Comparison of ENCODE assay signal across 13 cellular contexts in genomic region chr11:126968915-126969314, GRCh38. TPM values are rescaled to one million over a fixed set of nuclear protein-coding genes. Genes with fewer than 3 reads are reported as not detected.
A peak's percentile ranks its signal among the peaks of the same experiment; 100 is the strongest.
DNase-seq lines count a peak whose midpoint lies in the region; ATAC-seq and TF ChIP-seq lines count a peak whose summit lies in the region.
"Had no signal": no experiment of that assay in that cellular context is flagged by ENCODE, and none has a peak within 500 bp of the region (broad histone marks: within the 10 kb centered on the region; RNA-seq: fewer than 3 reads in every experiment).

No MANE protein-coding gene starts in this region.

- H3K4me3 ChIP-seq in mammary epithelial cell (replicated peaks in 1 of 3; ENCODE audit: insufficient read depth in 1 of 3, low read depth in 2 of 3, low read length in 3 of 3) (no peak overlapping the region), breast epithelium (no peak overlapping the region), NB4 (ENCODE audit: low read depth, low read length) (no peak overlapping the region)
- H3K4me3 ChIP-seq: left ventricle myocardium inferior, vagina had no signal

- no peaks in the 10 kb centered on the region for H3K27me3 ChIP-seq in mammary epithelial cell (ENCODE audit: insufficient read depth, low read length)
- H3K27me3 ChIP-seq in breast epithelium = no peaks in the 10 kb centered on the region
- H3K27me3 ChIP-seq in foreskin keratinocyte = no peaks in the 10 kb centered on the region
- H3K27me3 ChIP-seq: vagina had no signal

- in situ Hi-C loops in mammary epithelial cell (cut with MboI; ENCODE audit: low sequenced_read_pairs in 2 of 2) = no loop called here

- H3K4me2 ChIP-seq in mammary epithelial cell (ENCODE audit: insufficient read depth, low read depth, low read length) = no peak overlapping the region

- CTCF ChIA-PET in mammary epithelial cell (lab: Charles Lee; ENCODE audit: low non-redundant PET) = no interaction called here

- dilution Hi-C loops in mammary epithelial cell (cut with HindIII; ENCODE audit: low sequenced_read_pairs) = no loop called here

- no peak for TF ChIP-seq CTCF in mammary epithelial cell (conservative IDR thresholded peaks at IDR 0.05 in 1 of 2, IDR thresholded peaks at IDR 0.05 in 1 of 2; ENCODE audit: extremely low read depth in 1 of 2, insufficient read depth in 1 of 2, low read depth in 1 of 2, low read length in 2 of 2)
- no peak for TF ChIP-seq CTCF in breast epithelium (IDR thresholded peaks at IDR 0.05)
- TF ChIP-seq CTCF in NB4 (IDR thresholded peaks at IDR 0.05; ENCODE audit: low read depth, low read length) = no peak
- no peak for TF ChIP-seq CTCF in foreskin keratinocyte (conservative IDR thresholded peaks at IDR 0.05)
- no peak for TF ChIP-seq CTCF in type B pancreatic cell (conservative IDR thresholded peaks at IDR 0.05)

- intact Hi-C loops in mammary epithelial cell (cut with micrococcal nuclease) (no loop called here), breast epithelium (cut with DNase I; ENCODE audit: low total_unique reads) (no loop called here)

- H3K4me3 Mint-ChIP-seq in type B pancreatic cell = no peak overlapping the region

- H2AFZ ChIP-seq in mammary epithelial cell (ENCODE audit: low read depth, low read length) = peak overlapping the region; percentile 50

- DNase-seq in mammary epithelial cell = no peak
- no peak for DNase-seq in breast epithelium (ENCODE audit: low spot score in 2 of 2)
- peak; percentile 13 for DNase-seq in NB4 (ENCODE audit: low read depth)
- no peak for DNase-seq in foreskin keratinocyte
- no peak for DNase-seq in type B pancreatic cell (ENCODE audit: extremely low spot score, unreplicated experiment)
- DNase-seq: DND-41, left ventricle myocardium inferior, T-helper 9 cell had no signal

- peaks cover 8% of the 10 kb centered on the region for H3K4me1 Mint-ChIP-seq in type B pancreatic cell (ENCODE audit: unreplicated experiment)

- H3K9me3 ChIP-seq in mammary epithelial cell (replicated peaks; ENCODE audit: insufficient read depth, low read length) (no peaks in the 10 kb centered on the region), breast epithelium (no peaks in the 10 kb centered on the region)
- H3K9me3 ChIP-seq: vagina had no signal

- H3K36me3 ChIP-seq in mammary epithelial cell (ENCODE audit: insufficient read depth, low read length) (no peaks in the 10 kb centered on the region), breast epithelium (no peaks in the 10 kb centered on the region)
- H3K36me3 ChIP-seq: left ventricle myocardium inferior, vagina had no signal

- no peaks in the 10 kb centered on the region for H3K36me3 Mint-ChIP-seq in type B pancreatic cell

- peaks cover 15% of the 10 kb centered on the region for H3K4me1 ChIP-seq in mammary epithelial cell (ENCODE audit: insufficient read depth, low read length)
- no peaks in the 10 kb centered on the region for H3K4me1 ChIP-seq in breast epithelium
- H3K4me1 ChIP-seq in foreskin keratinocyte = peaks cover 3% of the 10 kb centered on the region
- H3K4me1 ChIP-seq: left ventricle myocardium inferior, vagina had no signal

- no peak overlapping the region for H3K9ac ChIP-seq in mammary epithelial cell (ENCODE audit: insufficient read depth, low read length)

- peak overlapping the region; percentile 59 for H3K27ac Mint-ChIP-seq in type B pancreatic cell

- H3K79me2 ChIP-seq in mammary epithelial cell (ENCODE audit: insufficient read depth, low read length) = no peaks in the 10 kb centered on the region

- no peaks in the 10 kb centered on the region for H3K9me3 Mint-ChIP-seq in type B pancreatic cell

- whole genome bisulfite sequencing in mammary epithelial cell (ENCODE audit: low coverage, missing lambda C conversion rate) = 77% methylated on average over 14 of the region's 14 CpGs

- ATAC-seq in foreskin keratinocyte = peak; percentile 70
- no peak for ATAC-seq in SK-N-SH treated with all-trans-retinoic acid at 6 μM for 48 hours
- ATAC-seq in HG02981 (IDR thresholded peaks at IDR 0.05; ENCODE audit: unreplicated experiment) = no peak
- no peak for ATAC-seq in GM21381 (IDR thresholded peaks at IDR 0.05; ENCODE audit: unreplicated experiment)
- ATAC-seq: Panc1 had no signal

- no peak for TF ChIP-seq POLR2A in breast epithelium (IDR thresholded peaks at IDR 0.05)
- no peak for TF ChIP-seq POLR2A in NB4 (IDR thresholded peaks at IDR 0.05; ENCODE audit: extremely low read depth, insufficient read length)

- H3K27ac ChIP-seq in mammary epithelial cell (ENCODE audit: insufficient read depth, low read depth, low read length) (peak overlapping the region; percentile 58), breast epithelium (no peak overlapping the region), foreskin keratinocyte (no peak overlapping the region)
- H3K27ac ChIP-seq: left ventricle myocardium inferior, vagina had no signal

- BruUV-seq in mammary epithelial cell (replicated peaks; lab: Mats Ljungman, UMichigan) = no TSS peak

- H3K27me3 Mint-ChIP-seq in type B pancreatic cell = peaks cover 33% of the 10 kb centered on the region

- H4K20me1 ChIP-seq in mammary epithelial cell (ENCODE audit: insufficient read depth, low read length) = no peaks in the 10 kb centered on the region

TF ChIP-seq in SK-N-SH treated with all-trans-retinoic acid at 6 μM for 48 hours, 23 proteins besides CTCF, POLR2A, EP300 and RAD21:
- TF ChIP-seq, protein P1, sequence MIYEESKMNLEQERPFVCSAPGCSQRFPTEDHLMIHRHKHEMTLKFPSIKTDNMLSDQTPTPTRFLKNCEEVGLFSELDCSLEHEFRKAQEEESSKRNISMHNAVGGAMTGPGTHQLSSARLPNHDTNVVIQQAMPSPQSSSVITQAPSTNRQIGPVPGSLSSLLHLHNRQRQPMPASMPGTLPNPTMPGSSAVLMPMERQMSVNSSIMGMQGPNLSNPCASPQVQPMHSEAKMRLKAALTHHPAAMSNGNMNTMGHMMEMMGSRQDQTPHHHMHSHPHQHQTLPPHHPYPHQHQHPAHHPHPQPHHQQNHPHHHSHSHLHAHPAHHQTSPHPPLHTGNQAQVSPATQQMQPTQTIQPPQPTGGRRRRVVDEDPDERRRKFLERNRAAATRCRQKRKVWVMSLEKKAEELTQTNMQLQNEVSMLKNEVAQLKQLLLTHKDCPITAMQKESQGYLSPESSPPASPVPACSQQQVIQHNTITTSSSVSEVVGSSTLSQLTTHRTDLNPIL (CRISPR knock-in tag; IDR thresholded peaks at IDR 0.05; ENCODE audit: low read depth) = no peak
- TF ChIP-seq GLIS3 (CRISPR knock-in tag; IDR thresholded peaks at IDR 0.05) (no peak), CSDC2 (CRISPR knock-in tag; IDR thresholded peaks at IDR 0.05) (no peak), ZC3H10 (CRISPR knock-in tag; IDR thresholded peaks at IDR 0.05) (no peak), TSHZ2 (CRISPR knock-in tag; IDR thresholded peaks at IDR 0.05) (no peak), TOX (CRISPR knock-in tag; IDR thresholded peaks at IDR 0.05; ENCODE audit: borderline replicate concordance) (no peak), BACH2 (CRISPR knock-in tag; IDR thresholded peaks at IDR 0.05; ENCODE audit: borderline replicate concordance) (no peak), RARB (CRISPR knock-in tag; IDR thresholded peaks at IDR 0.05) (no peak), SNAI2 (CRISPR knock-in tag; IDR thresholded peaks at IDR 0.05) (no peak), PATZ1 (CRISPR knock-in tag; IDR thresholded peaks at IDR 0.05; ENCODE audit: borderline replicate concordance) (no peak), ZNF565 (CRISPR knock-in tag; conservative IDR thresholded peaks at IDR 0.05; ENCODE audit: low read depth) (no peak), ARNTL (CRISPR knock-in tag; IDR thresholded peaks at IDR 0.05; ENCODE audit: borderline replicate concordance, low read depth) (no peak), ZFP3 (CRISPR knock-in tag; IDR thresholded peaks at IDR 0.05) (no peak)

RNA-seq across cellular contexts. Expression of gene KIRREL3, which starts 31.7 kb away (rescaled TPM):
- under 1 TPM in 1 of 2 donors, not detected in 1; under 0.01 TPM for total RNA-seq in mammary epithelial cell
- 0.31 TPM for polyA plus RNA-seq in mammary epithelial cell
- 1.4 TPM for polyA minus RNA-seq in mammary epithelial cell
- total RNA-seq in breast epithelium = under 1 TPM in 2 of 3 donors, not detected in 1; 0.32 to 0.33 TPM
- 0.03 TPM in 1 of 2 replicates, not detected in the other for total RNA-seq in foreskin keratinocyte
- 0.08 TPM in 1 of 2 replicates, not detected in the other for polyA plus RNA-seq in foreskin keratinocyte
- total RNA-seq in type B pancreatic cell (ENCODE audit: low replicate concordance) = 1.00 and 4.1 TPM in 2 replicates
- total RNA-seq: vagina had no signal
